21 cellular contexts compared by ENCODE assay signal in genomic region chr12:51726931-51727330, GRCh38.
"Had no signal": no experiment of that assay in that cellular context is flagged by ENCODE, and none has a peak within 500 bp of the region (broad histone marks: within the 10 kb centered on the region; RNA-seq: fewer than 3 reads in every experiment).

No MANE protein-coding gene starts in this region.

- DNase-seq: activated B cell treated with CpG ODN at 0.5 μM for 24 hours; activated CD4-positive, alpha-beta T cell treated with anti-CD3 and anti-CD28 coated beads, Interleukin-2, amount 50 U/mL, for 1 hour; activated CD8-positive, alpha-beta T cell treated with anti-CD3 and anti-CD28 coated beads for 36 hours; activated gamma-delta T cell treated with Interleukin-2 at 50 U/mL for 16 hours; activated naive CD4-positive, alpha-beta T cell treated with anti-CD3 and anti-CD28 coated beads, Interleukin-2, amount 50 U/mL, for 16 hours; activated T-cell treated with anti-CD3 and anti-CD28 coated beads, Interleukin-2, amount 50 U/mL, for 4 hours; amygdala; colonic mucosa; dorsolateral prefrontal cortex; effector memory CD4-positive, alpha-beta T cell; islet precursor cell; left ventricle myocardium superior; mucosa of descending colon; ovary; retina; stimulated activated CD4-positive, alpha-beta T cell treated with anti-CD3 and anti-CD28 coated beads, Interleukin-12 subunit alpha, Interleukin-12 subunit beta, amount 100 ng/mL, for 4 hours; stimulated activated CD4-positive, alpha-beta T cell treated with anti-CD3 and anti-CD28 coated beads, Interleukin-4, amount 100 ng/mL, for 1 hour; stimulated activated naive CD8-positive, alpha-beta T cell treated with anti-CD3 and anti-CD28 coated beads, Interleukin-15, Interleukin-2, amounts not matched to agents 100 U/mL and 50 U/mL, for 24 hours; T-cell had no signal

- ATAC-seq: activated CD8-positive, alpha-beta T cell treated with anti-CD3 and anti-CD28 coated beads for 36 hours; activated T-cell treated with anti-CD3 and anti-CD28 coated beads, Interleukin-2, amount 50 U/mL, for 4 hours; activated T-helper 17 cell treated with anti-CD3 and anti-CD28 coated beads, Interleukin-2, amount 50 U/mL, for 72 hours; left ventricle myocardium superior; mucosa of descending colon; sciatic nerve; stimulated activated naive CD8-positive, alpha-beta T cell treated with anti-CD3 and anti-CD28 coated beads, Interleukin-15, Interleukin-2, amounts not matched to agents 100 U/mL and 50 U/mL, for 24 hours; T-cell had no signal
